Comparison of ENCODE assay signal across 20 cellular contexts in the genomic region with DNA sequence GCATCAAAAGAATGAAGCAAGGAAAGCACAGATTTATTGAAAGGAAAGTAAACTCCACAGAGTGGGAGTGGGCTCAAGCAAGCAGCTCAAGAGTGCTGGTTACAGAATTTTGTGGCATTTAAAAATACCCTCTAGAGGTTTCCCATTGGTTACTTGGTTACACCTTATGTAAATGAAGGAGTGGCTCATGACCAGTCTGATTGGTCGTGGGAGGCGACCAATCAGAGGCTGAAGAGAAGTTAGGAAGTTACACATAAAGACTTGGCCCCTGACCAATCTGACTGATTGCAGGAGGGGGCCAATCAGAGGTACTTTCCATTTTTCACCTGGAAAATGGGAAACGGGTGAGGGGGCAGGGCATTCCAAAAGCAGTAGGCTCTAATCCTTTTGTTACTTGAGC.
A peak's percentile ranks its signal among the peaks of the same experiment; 100 is the strongest.
DNase-seq lines count a peak whose midpoint lies in the region; ATAC-seq, FAIRE-seq and TF ChIP-seq lines count a peak whose summit lies in the region.
"Had no signal": no experiment of that assay in that cellular context is flagged by ENCODE, and none has a peak within 500 bp of the region (broad histone marks: within the 10 kb centered on the region; RNA-seq: fewer than 3 reads in every experiment).

No MANE protein-coding gene starts in this region.

- H3K27me3 ChIP-seq in GM23338 (ENCODE audit: insufficient read depth) (no peaks in the 10 kb centered on the region), astrocyte (ENCODE audit: insufficient read depth, low read length) (no peaks in the 10 kb centered on the region), osteoblast (ENCODE audit: insufficient read depth, low read length) (no peaks in the 10 kb centered on the region)

- H3K4me1 Mint-ChIP-seq in GM23338 = peaks cover 8% of the 10 kb centered on the region; the same call in 1 of the 3 replicates
- no peaks in the 10 kb centered on the region for H3K4me1 Mint-ChIP-seq in astrocyte (ENCODE audit: low read depth, unreplicated experiment)
- H3K4me1 Mint-ChIP-seq in endothelial cell (ENCODE audit: unreplicated experiment) = peaks cover 6% of the 10 kb centered on the region

- no peaks in the 10 kb centered on the region for H3F3A ChIP-seq in GM23338 (replicated peaks; ENCODE audit: low read depth)

- ATAC-seq in GM23338 = no peak
- no peak for ATAC-seq in HG02759 (IDR thresholded peaks at IDR 0.05; ENCODE audit: unreplicated experiment)

- no peaks in the 10 kb centered on the region for H3K9me3 ChIP-seq in astrocyte (ENCODE audit: insufficient read depth, low read depth, low read length)
- H3K9me3 ChIP-seq in osteoblast (ENCODE audit: low read depth, low read length) = no peaks in the 10 kb centered on the region

- no peak for FAIRE-seq in astrocyte (lab: Jason Lieb, UNC)
- FAIRE-seq: D721Med, G401.6 had no signal

- no peak overlapping the region for H3K4me2 ChIP-seq in GM23338
- peak overlapping the region; percentile 5 for H3K4me2 ChIP-seq in astrocyte (ENCODE audit: low read length)
- H3K4me2 ChIP-seq in osteoblast (ENCODE audit: insufficient read depth, low read length) = peak overlapping the region; percentile 58

- H3K9me3 Mint-ChIP-seq in GM23338 = no peaks in the 10 kb centered on the region
- H3K9me3 Mint-ChIP-seq in astrocyte (ENCODE audit: unreplicated experiment) = peaks cover 3% of the 10 kb centered on the region
- H3K9me3 Mint-ChIP-seq in endothelial cell (ENCODE audit: unreplicated experiment) = no peaks in the 10 kb centered on the region

- H3K36me3 Mint-ChIP-seq in GM23338 (ENCODE audit: low read depth) = peaks cover 3% of the 10 kb centered on the region; the same call in 1 of the 3 replicates
- H3K36me3 Mint-ChIP-seq in astrocyte (ENCODE audit: low read depth, unreplicated experiment) = no peaks in the 10 kb centered on the region
- H3K36me3 Mint-ChIP-seq in endothelial cell (ENCODE audit: low read depth, unreplicated experiment) = no peaks in the 10 kb centered on the region

- no peak overlapping the region for H3K4me3 ChIP-seq in GM23338
- no peak overlapping the region for H3K4me3 ChIP-seq in astrocyte (ENCODE audit: insufficient read depth, low read depth, low read length)
- no peak overlapping the region for H3K4me3 ChIP-seq in osteoblast (ENCODE audit: insufficient read depth, low read length)

- no peaks in the 10 kb centered on the region for H3K4me1 ChIP-seq in GM23338 (ENCODE audit: insufficient read depth)
- no peaks in the 10 kb centered on the region for H3K4me1 ChIP-seq in astrocyte (ENCODE audit: insufficient read depth, low read length)
- no peaks in the 10 kb centered on the region for H3K4me1 ChIP-seq in osteoblast (ENCODE audit: insufficient read depth, low read length)

- H3K36me3 ChIP-seq in GM23338 (ENCODE audit: insufficient read depth) (no peaks in the 10 kb centered on the region), astrocyte (ENCODE audit: insufficient read depth, low read length) (no peaks in the 10 kb centered on the region), osteoblast (ENCODE audit: insufficient read depth, low read length) (no peaks in the 10 kb centered on the region)

- DNase-seq in GM23338 (ENCODE audit: low spot score) (peak; percentile 8), MV-4-11 (lab: John Stamatoyannopoulos, UW) (peak; percentile 45), astrocyte (ENCODE audit: low read depth) (no peak), osteoblast (ENCODE audit: insufficient read length, low spot score, missing footprints) (no peak), endothelial cell (ENCODE audit: low spot score) (no peak), medulla oblongata (ENCODE audit: extremely low spot score) (no peak), hippocampal formation (lab: John Stamatoyannopoulos, UW) (no peak)
- DNase-seq: CD4-positive, alpha-beta T cell; DMS79; GOT3; Karpas-422; NCI-H1417; NCI-H2029; NCI-H2171; NCI-H446; NCI-H69 had no signal

- no peak overlapping the region for H3K9ac ChIP-seq in astrocyte (ENCODE audit: low read length)

- H3K4me3 Mint-ChIP-seq in GM23338 (no peak overlapping the region), astrocyte (ENCODE audit: unreplicated experiment) (no peak overlapping the region), endothelial cell (ENCODE audit: unreplicated experiment) (no peak overlapping the region)
- H3K4me3 Mint-ChIP-seq: CD4-positive, alpha-beta T cell had no signal

- H2AFZ ChIP-seq in GM23338 (peak overlapping the region; percentile 33; the same call in 1 of the 2 replicates), astrocyte (ENCODE audit: low read depth, low read length) (no peak overlapping the region), osteoblast (ENCODE audit: low read length) (no peak overlapping the region)

- H3K9me2 ChIP-seq in GM23338 (ENCODE audit: insufficient read depth) = no peaks in the 10 kb centered on the region

- H3K79me2 ChIP-seq in GM23338 (replicated peaks; ENCODE audit: insufficient read depth) = no peaks in the 10 kb centered on the region
- no peaks in the 10 kb centered on the region for H3K79me2 ChIP-seq in astrocyte (ENCODE audit: insufficient read depth, low read length)
- H3K79me2 ChIP-seq in osteoblast (ENCODE audit: insufficient read depth, low read length) = no peaks in the 10 kb centered on the region

- no peak overlapping the region for H3K27ac ChIP-seq in GM23338 (ENCODE audit: low read depth)
- H3K27ac ChIP-seq in astrocyte (ENCODE audit: low read depth, low read length) = no peak overlapping the region
- no peak overlapping the region for H3K27ac ChIP-seq in osteoblast (ENCODE audit: low read depth, low read length)
- H3K27ac ChIP-seq: RWPE1 had no signal

- H3K27ac Mint-ChIP-seq in GM23338 = no peak overlapping the region
- H3K27ac Mint-ChIP-seq in astrocyte (ENCODE audit: unreplicated experiment) = no peak overlapping the region
- H3K27ac Mint-ChIP-seq in endothelial cell (ENCODE audit: unreplicated experiment) = no peak overlapping the region
- H3K27ac Mint-ChIP-seq: CD4-positive, alpha-beta T cell had no signal

- TF ChIP-seq CTCF in GM23338 (conservative IDR thresholded peaks at IDR 0.05; ENCODE audit: low read depth in 2 of 2) = no peak
- TF ChIP-seq CTCF in astrocyte (IDR thresholded peaks at IDR 0.05; ENCODE audit: insufficient read depth, low read depth, low read length) = no peak
- no peak for TF ChIP-seq CTCF in osteoblast (IDR thresholded peaks at IDR 0.05; ENCODE audit: extremely low read depth, low read depth, low read length)
- TF ChIP-seq CTCF in endothelial cell (IDR thresholded peaks at IDR 0.05; ENCODE audit: unreplicated experiment) = no peak

- H4K20me1 ChIP-seq in GM23338 (replicated peaks; ENCODE audit: insufficient read depth) = no peaks in the 10 kb centered on the region
- no peaks in the 10 kb centered on the region for H4K20me1 ChIP-seq in astrocyte (ENCODE audit: insufficient read depth, low read length)
- H4K20me1 ChIP-seq in osteoblast (ENCODE audit: insufficient read depth, low read length) = no peaks in the 10 kb centered on the region

- H3K27me3 Mint-ChIP-seq in GM23338 (ENCODE audit: insufficient read depth, low read depth, poor library complexity) (no peaks in the 10 kb centered on the region), astrocyte (ENCODE audit: low read depth, unreplicated experiment) (no peaks in the 10 kb centered on the region), endothelial cell (ENCODE audit: unreplicated experiment) (no peaks in the 10 kb centered on the region)
- H3K27me3 Mint-ChIP-seq: CD4-positive, alpha-beta T cell had no signal

TF ChIP-seq in GM23338, 12 proteins besides CTCF, POLR2A, EP300 and RAD21:
- TF ChIP-seq JUNB (IDR thresholded peaks at IDR 0.05; ENCODE audit: unreplicated experiment) (no peak), NANOG (IDR thresholded peaks at IDR 0.05; ENCODE audit: borderline replicate concordance) (no peak), EZH2 (IDR thresholded peaks at IDR 0.05; ENCODE audit: low read depth, unreplicated experiment) (no peak), POLR2AphosphoS5 (IDR thresholded peaks at IDR 0.05; ENCODE audit: low read depth) (no peak)

Comparison
In these comparisons a context has a peak if more than half of its experiments do, and no peak if none do; other contexts are left out.
1. DNase-seq: peak in GM23338 (single experiment) and MV-4-11 (single experiment); none in astrocyte (single experiment), osteoblast (single experiment), endothelial cell (single experiment), medulla oblongata (single experiment) and hippocampal formation (0 of 2).